ENCODE assay signal across 1 cellular context in genomic region chr7:146216371-146217041, GRCh38.
TF ChIP-seq lines count a peak whose summit lies in the region.

No MANE protein-coding gene starts in this region.

TF ChIP-seq in GM23338, 12 proteins besides CTCF, POLR2A, EP300 and RAD21 (continued from another document):
- no peak for TF ChIP-seq ZNF462 (CRISPR knock-in tag; IDR thresholded peaks at IDR 0.05)
- TF ChIP-seq CREB1 (CRISPR knock-in tag; IDR thresholded peaks at IDR 0.05; ENCODE audit: low read depth): no peak
- TF ChIP-seq STAT1 (IDR thresholded peaks at IDR 0.05; ENCODE audit: unreplicated experiment): no peak
- no peak for TF ChIP-seq POLR2AphosphoS5 (IDR thresholded peaks at IDR 0.05; ENCODE audit: low read depth)
- TF ChIP-seq EZH2 (IDR thresholded peaks at IDR 0.05; ENCODE audit: low read depth, unreplicated experiment): no peak
- TF ChIP-seq ZNF331 (CRISPR knock-in tag; IDR thresholded peaks at IDR 0.05; ENCODE audit: low read depth): no peak
- TF ChIP-seq ETS1 (IDR thresholded peaks at IDR 0.05): no peak
